In genomic region chr7:27105161-27106122, GRCh38 we compare ENCODE assay signal across 17 cellular contexts. TPM values are rescaled to one million over a fixed set of nuclear protein-coding genes. Genes with fewer than 3 reads are reported as not detected.
DNase-seq lines count a peak whose midpoint lies in the region; ATAC-seq and TF ChIP-seq lines count a peak whose summit lies in the region.
"Had no signal": no experiment of that assay in that cellular context is flagged by ENCODE, and none has a peak within 500 bp of the region (broad histone marks: within the 10 kb centered on the region; RNA-seq: fewer than 3 reads in every experiment).

No MANE protein-coding gene starts in this region.

- H3K27me3 ChIP-seq in gastroesophageal sphincter (no peaks in the 10 kb centered on the region), uterus (no peaks in the 10 kb centered on the region)

- no peaks in the 10 kb centered on the region for H3K9me3 Mint-ChIP-seq in neural crest cell
- H3K9me3 Mint-ChIP-seq: HFFc6 had no signal

- whole genome bisulfite sequencing in gastroesophageal sphincter (ENCODE audit: low coverage in 1 of 2), 2 donors: 32 to 39% methylated on average over 11 to 15 of the region's 15 CpGs

- ATAC-seq in gastroesophageal sphincter (no peak), HG03520 (IDR thresholded peaks at IDR 0.05; ENCODE audit: unreplicated experiment) (no peak)
- ATAC-seq: heart left ventricle had no signal

- intact Hi-C loops in uterus (cut with DNase I; ENCODE audit: low total_unique reads): no loop called here

- peaks cover 81% of the 10 kb centered on the region for H3K4me1 Mint-ChIP-seq in neural crest cell

- H3K27ac Mint-ChIP-seq in neural crest cell (ENCODE audit: unreplicated experiment): peak overlapping the region; percentile 97
- H3K27ac Mint-ChIP-seq: HFFc6 had no signal

- H3K4me3 Mint-ChIP-seq in neural crest cell: peak overlapping the region; percentile 99

- H3K4me1 ChIP-seq in gastroesophageal sphincter (peaks cover 0 to 67% (median 14%) of the 10 kb centered on the region in 3 donors), uterus (no peaks in the 10 kb centered on the region)

- in situ Hi-C loops in astrocyte of the spinal cord (cut with HindIII; ENCODE audit: low sequenced_read_pairs): no loop called here

- peaks cover 22% of the 10 kb centered on the region for H3K36me3 Mint-ChIP-seq in neural crest cell (ENCODE audit: low read depth)

- H3K9me3 ChIP-seq in gastroesophageal sphincter (no peaks in the 10 kb centered on the region), uterus (no peaks in the 10 kb centered on the region)
- H3K9me3 ChIP-seq: heart left ventricle had no signal

- H3K36me3 ChIP-seq in gastroesophageal sphincter (no peaks in the 10 kb centered on the region), uterus (no peaks in the 10 kb centered on the region)
- H3K36me3 ChIP-seq: heart left ventricle had no signal

- H3K4me3 ChIP-seq in astrocyte of the spinal cord (ENCODE audit: low read depth, low read length) (no peak overlapping the region), gastroesophageal sphincter (peak overlapping the region; percentile 38 to 96), uterus (no peak overlapping the region)

- H3K27ac ChIP-seq in gastroesophageal sphincter: peak overlapping the region; percentile 94 to 99 (median 98)
- peak overlapping the region; percentile 44 to 71 for H3K27ac ChIP-seq in uterus
- H3K27ac ChIP-seq: C4-2B had no signal

- H3K27me3 Mint-ChIP-seq in neural crest cell (ENCODE audit: low read depth): peaks cover 96% of the 10 kb centered on the region

- no peak for TF ChIP-seq POLR2A in gastroesophageal sphincter (IDR thresholded peaks at IDR 0.05)
- no peak for TF ChIP-seq POLR2A in uterus (IDR thresholded peaks at IDR 0.05)

- peak; percentile 65 for DNase-seq in astrocyte of the spinal cord (ENCODE audit: low read depth, low spot score)
- no peak for DNase-seq in neural crest cell (ENCODE audit: low read depth, low spot score)
- DNase-seq in uterus: no peak
- DNase-seq in glomerular visceral epithelial cell (ENCODE audit: extremely low spot score): no peak
- DNase-seq in HK-2 (ENCODE audit: unreplicated experiment): no peak
- DNase-seq: activated CD4-positive, CD25-positive, alpha-beta regulatory T cell; caudate nucleus; DMS79 treated with DMSO at 0.1 percent for 48 hours; heart left ventricle; HFFc6; NCI-H2029; stimulated activated CD4-positive, alpha-beta T cell treated with anti-CD3 and anti-CD28 coated beads, Interleukin-12 subunit alpha, Interleukin-12 subunit beta, amount 100 ng/mL, for 4 hours had no signal

- no peak for TF ChIP-seq EP300 in gastroesophageal sphincter (IDR thresholded peaks at IDR 0.05)

- TF ChIP-seq CTCF in astrocyte of the spinal cord (IDR thresholded peaks at IDR 0.05; ENCODE audit: low read depth, low read length) (no peak), gastroesophageal sphincter (IDR thresholded peaks at IDR 0.05) (no peak), neural crest cell (conservative IDR thresholded peaks at IDR 0.05) (no peak), uterus (IDR thresholded peaks at IDR 0.05) (no peak)

RNA-seq across cellular contexts. Expression of gene HOXA2, which starts 3.0 kb away (rescaled TPM):
- total RNA-seq in gastroesophageal sphincter: 1 to 10 TPM; 3.1 to 7.0 (median 5.0) TPM
- total RNA-seq in neural crest cell: 41.2 and 41.6 TPM in 2 replicates
- 1 to 10 TPM in 2 of 4 donors, not detected in 2; 1.8 to 6.5 TPM for total RNA-seq in uterus
- total RNA-seq: temporal lobe had no signal

RNA-seq across cellular contexts. Expression of gene HOXA1, which starts 9.6 kb away (rescaled TPM):
- total RNA-seq in gastroesophageal sphincter: 1 to 10 TPM in 1 of 4 donors, under 1 TPM in 2, not detected in 1; 0.23 to 2.3 (median 0.27) TPM
- total RNA-seq in neural crest cell: 3.5 and 3.6 TPM in 2 replicates
- 1 to 10 TPM in 3 of 4 donors, under 1 TPM in 1; 0.28 to 2.0 (median 1.5) TPM for total RNA-seq in uterus
- total RNA-seq: temporal lobe had no signal

RNA-seq across cellular contexts. Expression of gene HOXA4, which starts 25.1 kb away (rescaled TPM):
- total RNA-seq in gastroesophageal sphincter (10 to 100 TPM in 3 of 4 donors, 1 to 10 TPM in 1; 8.6 to 20.2 (median 15.3) TPM), neural crest cell (0.68 and 0.96 TPM in 2 replicates), uterus (1 to 10 TPM in 1 of 4 donors, under 1 TPM in 2, not detected in 1; 0.14 to 7.7 (median 0.26) TPM)
- total RNA-seq: temporal lobe had no signal

RNA-seq across cellular contexts. Expression of gene HOXA5, which starts 38.0 kb away (rescaled TPM):
- total RNA-seq in gastroesophageal sphincter (10 to 100 TPM; 11.0 to 34.6 (median 29.3) TPM), neural crest cell (3.2 and 4.3 TPM in 2 replicates), uterus (10 to 100 TPM; 10.7 to 61.0 (median 18.9) TPM)
- total RNA-seq: temporal lobe had no signal

RNA-seq across cellular contexts. Expression of gene HOXA6, which starts 42.1 kb away (rescaled TPM):
- total RNA-seq in gastroesophageal sphincter (10 to 100 TPM in 1 of 4 donors, under 1 TPM in 1, not detected in 2; 0.46 to 12.7 TPM), neural crest cell (1.6 and 2.0 TPM in 2 replicates), uterus (10 to 100 TPM in 3 of 4 donors, 1 to 10 TPM in 1; 1.8 to 19.1 (median 15.4) TPM)
- total RNA-seq: heart left ventricle, left lobe of liver, temporal lobe had no signal

Comparison
In these comparisons a context has a peak if more than half of its experiments do, and no peak if none do; other contexts are left out.
1. H3K4me3 ChIP-seq: peak in gastroesophageal sphincter (2 of 2); none in astrocyte of the spinal cord (single experiment) and uterus (0 of 2).